23 cellular contexts compared by ENCODE assay signal in genomic region chr4:151796106-151796505, GRCh38.
"Had no signal": no experiment of that assay in that cellular context is flagged by ENCODE, and none has a peak within 500 bp of the region (broad histone marks: within the 10 kb centered on the region; RNA-seq: fewer than 3 reads in every experiment).

No MANE protein-coding gene starts in this region.

- H3K9me3 ChIP-seq: MG63, SJSA1 had no signal

- H3K4me1 Mint-ChIP-seq: IgD-negative memory B cell had no signal

- H3K4me1 ChIP-seq: SJSA1 had no signal

- H3K27ac Mint-ChIP-seq: IgD-negative memory B cell had no signal

- H3K9me3 Mint-ChIP-seq: IgD-negative memory B cell had no signal

- ATAC-seq: K562, Panc1, PC-3, Right ventricle myocardium inferior had no signal

- H3K4me3 Mint-ChIP-seq: IgD-negative memory B cell had no signal

- H3K36me3 Mint-ChIP-seq: IgD-negative memory B cell had no signal

- DNase-seq: MG63; NCI-H1092; NCI-H1417 treated with DMSO at 0.1 percent for 48 hours; NCI-H146; NCI-H1694 treated with DMSO at 0.1 percent for 48 hours; NCI-H2029; NCI-H2081 treated with DMSO at 0.1 percent for 48 hours; NCI-H2171; NCI-H345; NCI-H446 treated with DMSO at 0.1 percent for 48 hours; NCI-H510A treated with DMSO at 0.1 percent for 48 hours; NCI-H526; NCI-H82; NK-92 treated with Interleukin-12 subunit alpha and Interleukin-12 subunit beta, amount 100 ng/mL, for 24 hours; PC-3; SHP77 treated with DMSO at 0.1 percent for 48 hours had no signal

- H3K27me3 ChIP-seq: MG63, SJSA1 had no signal

- H3K4me2 ChIP-seq: KMS-11 had no signal

- H3K27ac ChIP-seq: KMS-11, SJSA1, SK-N-MC had no signal

- H3K36me3 ChIP-seq: MG63, SJSA1 had no signal

- H3K4me3 ChIP-seq: K562, MG63, SJSA1, SK-N-MC had no signal
